10 cellular contexts compared by ENCODE assay signal in genomic region chr3:130052965-130053364, GRCh38. TPM values are rescaled to one million over a fixed set of nuclear protein-coding genes. Genes with fewer than 3 reads are reported as not detected.
"Had no signal": no experiment of that assay in that cellular context is flagged by ENCODE, and none has a peak within 500 bp of the region (broad histone marks: within the 10 kb centered on the region; RNA-seq: fewer than 3 reads in every experiment).

No MANE protein-coding gene starts in this region.

RNA-seq across cellular contexts. Expression of gene ALG1L2, which starts 28.7 kb away (rescaled TPM):
- total RNA-seq: osteoblast, prostate gland, pulmonary artery endothelial cell, right atrium auricular region, stomach, subcutaneous adipose tissue, temporal lobe, thoracic aorta, tibial nerve, vagina had no signal
